In genomic region chr6:38175786-38176185, GRCh38 we compare ENCODE assay signal across 1 cellular context.
TF ChIP-seq lines count a peak whose summit lies in the region.

No MANE protein-coding gene starts in this region.

TF ChIP-seq in IMR-90, 13 proteins besides CTCF, POLR2A, EP300 and RAD21 (continued from another document):
- no peak for TF ChIP-seq RFX5 (IDR thresholded peaks at IDR 0.05; ENCODE audit: low read depth, low read length)
- TF ChIP-seq MAFK (IDR thresholded peaks at IDR 0.05; ENCODE audit: low read depth, low read length) = no peak
- TF ChIP-seq CHD1 (IDR thresholded peaks at IDR 0.05; ENCODE audit: low read depth, low read length) = no peak
- no peak for TF ChIP-seq BHLHE40 (IDR thresholded peaks at IDR 0.05; ENCODE audit: low read depth, low read length)
- no peak for TF ChIP-seq MXI1 (IDR thresholded peaks at IDR 0.05; ENCODE audit: borderline replicate concordance, low read depth, low read length)
- TF ChIP-seq FOS (IDR thresholded peaks at IDR 0.05; ENCODE audit: low read depth, low read length) = no peak
- TF ChIP-seq RCOR1 (IDR thresholded peaks at IDR 0.05; ENCODE audit: insufficient replicate concordance, low read length) = no peak
- no peak for TF ChIP-seq CEBPB (IDR thresholded peaks at IDR 0.05; ENCODE audit: low read depth, low read length)
- TF ChIP-seq NFE2L2 (IDR thresholded peaks at IDR 0.05; ENCODE audit: low read depth, low read length) = no peak
- TF ChIP-seq SMC3 (IDR thresholded peaks at IDR 0.05; ENCODE audit: low read depth, low read length) = no peak
TF ChIP-seq in IMR-90: peak in this region for 0.
